In the genomic region with DNA sequence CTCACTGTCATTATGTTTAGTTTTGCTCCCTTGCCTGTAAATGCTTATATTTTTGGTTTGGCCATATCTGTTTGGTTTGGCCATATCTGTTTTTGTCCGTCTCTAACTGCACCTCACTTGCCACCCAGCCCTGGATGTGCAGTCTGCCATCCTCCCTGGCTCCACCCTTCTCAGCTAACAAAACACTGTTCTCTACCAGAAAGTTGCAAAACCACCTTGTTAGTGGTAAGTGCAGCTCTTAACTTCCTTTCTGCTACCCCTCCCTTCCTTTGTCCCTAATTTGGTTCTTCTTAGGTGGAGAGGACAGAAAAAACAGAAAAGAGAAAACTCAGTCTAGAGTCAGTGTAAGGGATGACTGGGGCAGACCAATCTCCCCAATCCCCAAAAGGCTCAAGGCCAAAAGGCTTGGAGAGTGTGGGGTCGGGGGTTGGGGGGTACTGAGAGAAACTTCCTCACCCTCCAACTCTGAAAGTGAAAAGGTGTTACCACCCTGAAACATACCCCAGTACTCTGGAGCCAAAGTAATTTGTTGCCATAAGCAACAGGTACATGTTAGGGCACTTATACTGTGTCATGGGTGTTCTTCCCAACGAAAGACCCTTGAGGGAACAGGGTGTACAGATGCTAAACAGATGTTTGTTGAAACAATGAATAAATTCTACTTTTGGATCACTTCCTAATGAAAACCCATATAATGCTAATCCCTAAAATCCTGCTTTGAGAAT, we compare ENCODE assay signal across 2 cellular contexts.
TF ChIP-seq lines count a peak whose summit lies in the region.

No MANE protein-coding gene starts in this region.

TF ChIP-seq in liver, 16 proteins besides CTCF, POLR2A, EP300 and RAD21:
- TF ChIP-seq FOXA2 (IDR thresholded peaks at IDR 0.05) (no peak), NR2F2 (IDR thresholded peaks at IDR 0.05) (no peak), TAF1 (conservative IDR thresholded peaks at IDR 0.05) (no peak), HNF4A (conservative IDR thresholded peaks at IDR 0.05) (no peak), GABPA (IDR thresholded peaks at IDR 0.05 in 1 of 2, conservative IDR thresholded peaks at IDR 0.05 in 1 of 2) (no peak), HNF4G (IDR thresholded peaks at IDR 0.05) (no peak), JUND (IDR thresholded peaks at IDR 0.05) (no peak), EGR1 (IDR thresholded peaks at IDR 0.05; ENCODE audit: low read depth in 2 of 2) (no peak), FOXA1 (IDR thresholded peaks at IDR 0.05) (no peak), RXRA (IDR thresholded peaks at IDR 0.05) (no peak), SP1 (IDR thresholded peaks at IDR 0.05) (no peak), YY1 (IDR thresholded peaks at IDR 0.05) (no peak)
- TF ChIP-seq, protein P1, sequence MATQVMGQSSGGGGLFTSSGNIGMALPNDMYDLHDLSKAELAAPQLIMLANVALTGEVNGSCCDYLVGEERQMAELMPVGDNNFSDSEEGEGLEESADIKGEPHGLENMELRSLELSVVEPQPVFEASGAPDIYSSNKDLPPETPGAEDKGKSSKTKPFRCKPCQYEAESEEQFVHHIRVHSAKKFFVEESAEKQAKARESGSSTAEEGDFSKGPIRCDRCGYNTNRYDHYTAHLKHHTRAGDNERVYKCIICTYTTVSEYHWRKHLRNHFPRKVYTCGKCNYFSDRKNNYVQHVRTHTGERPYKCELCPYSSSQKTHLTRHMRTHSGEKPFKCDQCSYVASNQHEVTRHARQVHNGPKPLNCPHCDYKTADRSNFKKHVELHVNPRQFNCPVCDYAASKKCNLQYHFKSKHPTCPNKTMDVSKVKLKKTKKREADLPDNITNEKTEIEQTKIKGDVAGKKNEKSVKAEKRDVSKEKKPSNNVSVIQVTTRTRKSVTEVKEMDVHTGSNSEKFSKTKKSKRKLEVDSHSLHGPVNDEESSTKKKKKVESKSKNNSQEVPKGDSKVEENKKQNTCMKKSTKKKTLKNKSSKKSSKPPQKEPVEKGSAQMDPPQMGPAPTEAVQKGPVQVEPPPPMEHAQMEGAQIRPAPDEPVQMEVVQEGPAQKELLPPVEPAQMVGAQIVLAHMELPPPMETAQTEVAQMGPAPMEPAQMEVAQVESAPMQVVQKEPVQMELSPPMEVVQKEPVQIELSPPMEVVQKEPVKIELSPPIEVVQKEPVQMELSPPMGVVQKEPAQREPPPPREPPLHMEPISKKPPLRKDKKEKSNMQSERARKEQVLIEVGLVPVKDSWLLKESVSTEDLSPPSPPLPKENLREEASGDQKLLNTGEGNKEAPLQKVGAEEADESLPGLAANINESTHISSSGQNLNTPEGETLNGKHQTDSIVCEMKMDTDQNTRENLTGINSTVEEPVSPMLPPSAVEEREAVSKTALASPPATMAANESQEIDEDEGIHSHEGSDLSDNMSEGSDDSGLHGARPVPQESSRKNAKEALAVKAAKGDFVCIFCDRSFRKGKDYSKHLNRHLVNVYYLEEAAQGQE (IDR thresholded peaks at IDR 0.05): no peak
- TF ChIP-seq, protein P2, sequence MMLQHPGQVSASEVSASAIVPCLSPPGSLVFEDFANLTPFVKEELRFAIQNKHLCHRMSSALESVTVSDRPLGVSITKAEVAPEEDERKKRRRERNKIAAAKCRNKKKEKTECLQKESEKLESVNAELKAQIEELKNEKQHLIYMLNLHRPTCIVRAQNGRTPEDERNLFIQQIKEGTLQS (IDR thresholded peaks at IDR 0.05): no peak
- TF ChIP-seq, protein P3, sequence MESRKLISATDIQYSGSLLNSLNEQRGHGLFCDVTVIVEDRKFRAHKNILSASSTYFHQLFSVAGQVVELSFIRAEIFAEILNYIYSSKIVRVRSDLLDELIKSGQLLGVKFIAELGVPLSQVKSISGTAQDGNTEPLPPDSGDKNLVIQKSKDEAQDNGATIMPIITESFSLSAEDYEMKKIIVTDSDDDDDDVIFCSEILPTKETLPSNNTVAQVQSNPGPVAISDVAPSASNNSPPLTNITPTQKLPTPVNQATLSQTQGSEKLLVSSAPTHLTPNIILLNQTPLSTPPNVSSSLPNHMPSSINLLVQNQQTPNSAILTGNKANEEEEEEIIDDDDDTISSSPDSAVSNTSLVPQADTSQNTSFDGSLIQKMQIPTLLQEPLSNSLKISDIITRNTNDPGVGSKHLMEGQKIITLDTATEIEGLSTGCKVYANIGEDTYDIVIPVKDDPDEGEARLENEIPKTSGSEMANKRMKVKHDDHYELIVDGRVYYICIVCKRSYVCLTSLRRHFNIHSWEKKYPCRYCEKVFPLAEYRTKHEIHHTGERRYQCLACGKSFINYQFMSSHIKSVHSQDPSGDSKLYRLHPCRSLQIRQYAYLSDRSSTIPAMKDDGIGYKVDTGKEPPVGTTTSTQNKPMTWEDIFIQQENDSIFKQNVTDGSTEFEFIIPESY (IDR thresholded peaks at IDR 0.05): no peak
- TF ChIP-seq, protein P4, sequence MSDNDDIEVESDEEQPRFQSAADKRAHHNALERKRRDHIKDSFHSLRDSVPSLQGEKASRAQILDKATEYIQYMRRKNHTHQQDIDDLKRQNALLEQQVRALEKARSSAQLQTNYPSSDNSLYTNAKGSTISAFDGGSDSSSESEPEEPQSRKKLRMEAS (IDR thresholded peaks at IDR 0.05): no peak

TF ChIP-seq in HepG2, 621 proteins besides CTCF, POLR2A, EP300 and RAD21:
- no peak for TF ChIP-seq ZNF607 (CRISPR knock-in tag; IDR thresholded peaks at IDR 0.05; ENCODE audit: borderline replicate concordance)
- TF ChIP-seq, protein P5, sequence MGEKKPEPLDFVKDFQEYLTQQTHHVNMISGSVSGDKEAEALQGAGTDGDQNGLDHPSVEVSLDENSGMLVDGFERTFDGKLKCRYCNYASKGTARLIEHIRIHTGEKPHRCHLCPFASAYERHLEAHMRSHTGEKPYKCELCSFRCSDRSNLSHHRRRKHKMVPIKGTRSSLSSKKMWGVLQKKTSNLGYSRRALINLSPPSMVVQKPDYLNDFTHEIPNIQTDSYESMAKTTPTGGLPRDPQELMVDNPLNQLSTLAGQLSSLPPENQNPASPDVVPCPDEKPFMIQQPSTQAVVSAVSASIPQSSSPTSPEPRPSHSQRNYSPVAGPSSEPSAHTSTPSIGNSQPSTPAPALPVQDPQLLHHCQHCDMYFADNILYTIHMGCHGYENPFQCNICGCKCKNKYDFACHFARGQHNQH (CRISPR knock-in tag; IDR thresholded peaks at IDR 0.05): no peak
- TF ChIP-seq ZFP1 (CRISPR knock-in tag; IDR thresholded peaks at IDR 0.05): no peak
- TF ChIP-seq ZSCAN30 (CRISPR knock-in tag; IDR thresholded peaks at IDR 0.05): no peak
- TF ChIP-seq, protein P6, sequence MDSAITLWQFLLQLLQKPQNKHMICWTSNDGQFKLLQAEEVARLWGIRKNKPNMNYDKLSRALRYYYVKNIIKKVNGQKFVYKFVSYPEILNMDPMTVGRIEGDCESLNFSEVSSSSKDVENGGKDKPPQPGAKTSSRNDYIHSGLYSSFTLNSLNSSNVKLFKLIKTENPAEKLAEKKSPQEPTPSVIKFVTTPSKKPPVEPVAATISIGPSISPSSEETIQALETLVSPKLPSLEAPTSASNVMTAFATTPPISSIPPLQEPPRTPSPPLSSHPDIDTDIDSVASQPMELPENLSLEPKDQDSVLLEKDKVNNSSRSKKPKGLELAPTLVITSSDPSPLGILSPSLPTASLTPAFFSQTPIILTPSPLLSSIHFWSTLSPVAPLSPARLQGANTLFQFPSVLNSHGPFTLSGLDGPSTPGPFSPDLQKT (CRISPR knock-in tag; IDR thresholded peaks at IDR 0.05; ENCODE audit: borderline replicate concordance): no peak
- TF ChIP-seq, protein P7, sequence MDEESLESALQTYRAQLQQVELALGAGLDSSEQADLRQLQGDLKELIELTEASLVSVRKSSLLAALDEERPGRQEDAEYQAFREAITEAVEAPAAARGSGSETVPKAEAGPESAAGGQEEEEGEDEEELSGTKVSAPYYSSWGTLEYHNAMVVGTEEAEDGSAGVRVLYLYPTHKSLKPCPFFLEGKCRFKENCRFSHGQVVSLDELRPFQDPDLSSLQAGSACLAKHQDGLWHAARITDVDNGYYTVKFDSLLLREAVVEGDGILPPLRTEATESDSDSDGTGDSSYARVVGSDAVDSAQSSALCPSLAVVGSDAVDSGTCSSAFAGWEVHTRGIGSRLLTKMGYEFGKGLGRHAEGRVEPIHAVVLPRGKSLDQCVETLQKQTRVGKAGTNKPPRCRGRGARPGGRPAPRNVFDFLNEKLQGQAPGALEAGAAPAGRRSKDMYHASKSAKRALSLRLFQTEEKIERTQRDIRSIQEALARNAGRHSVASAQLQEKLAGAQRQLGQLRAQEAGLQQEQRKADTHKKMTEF (CRISPR knock-in tag; IDR thresholded peaks at IDR 0.05): no peak
- TF ChIP-seq, protein P8, sequence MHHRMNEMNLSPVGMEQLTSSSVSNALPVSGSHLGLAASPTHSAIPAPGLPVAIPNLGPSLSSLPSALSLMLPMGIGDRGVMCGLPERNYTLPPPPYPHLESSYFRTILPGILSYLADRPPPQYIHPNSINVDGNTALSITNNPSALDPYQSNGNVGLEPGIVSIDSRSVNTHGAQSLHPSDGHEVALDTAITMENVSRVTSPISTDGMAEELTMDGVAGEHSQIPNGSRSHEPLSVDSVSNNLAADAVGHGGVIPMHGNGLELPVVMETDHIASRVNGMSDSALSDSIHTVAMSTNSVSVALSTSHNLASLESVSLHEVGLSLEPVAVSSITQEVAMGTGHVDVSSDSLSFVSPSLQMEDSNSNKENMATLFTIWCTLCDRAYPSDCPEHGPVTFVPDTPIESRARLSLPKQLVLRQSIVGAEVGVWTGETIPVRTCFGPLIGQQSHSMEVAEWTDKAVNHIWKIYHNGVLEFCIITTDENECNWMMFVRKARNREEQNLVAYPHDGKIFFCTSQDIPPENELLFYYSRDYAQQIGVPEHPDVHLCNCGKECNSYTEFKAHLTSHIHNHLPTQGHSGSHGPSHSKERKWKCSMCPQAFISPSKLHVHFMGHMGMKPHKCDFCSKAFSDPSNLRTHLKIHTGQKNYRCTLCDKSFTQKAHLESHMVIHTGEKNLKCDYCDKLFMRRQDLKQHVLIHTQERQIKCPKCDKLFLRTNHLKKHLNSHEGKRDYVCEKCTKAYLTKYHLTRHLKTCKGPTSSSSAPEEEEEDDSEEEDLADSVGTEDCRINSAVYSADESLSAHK (CRISPR knock-in tag; IDR thresholded peaks at IDR 0.05; ENCODE audit: borderline replicate concordance): no peak
- TF ChIP-seq NONO (IDR thresholded peaks at IDR 0.05): no peak
- TF ChIP-seq NONO (CRISPR knock-in tag; conservative IDR thresholded peaks at IDR 0.05): no peak
- TF ChIP-seq SIX1 (CRISPR knock-in tag; IDR thresholded peaks at IDR 0.05; ENCODE audit: borderline replicate concordance): no peak
- no peak for TF ChIP-seq ZNF160 (CRISPR knock-in tag; IDR thresholded peaks at IDR 0.05)
- no peak for TF ChIP-seq CBX1 (IDR thresholded peaks at IDR 0.05; ENCODE audit: low read depth)
- TF ChIP-seq RBAK (CRISPR knock-in tag; IDR thresholded peaks at IDR 0.05): no peak
- no peak for TF ChIP-seq TAF15 (IDR thresholded peaks at IDR 0.05; ENCODE audit: low read depth, low read length, poor library complexity, severe bottlenecking)
- TF ChIP-seq, protein P9, sequence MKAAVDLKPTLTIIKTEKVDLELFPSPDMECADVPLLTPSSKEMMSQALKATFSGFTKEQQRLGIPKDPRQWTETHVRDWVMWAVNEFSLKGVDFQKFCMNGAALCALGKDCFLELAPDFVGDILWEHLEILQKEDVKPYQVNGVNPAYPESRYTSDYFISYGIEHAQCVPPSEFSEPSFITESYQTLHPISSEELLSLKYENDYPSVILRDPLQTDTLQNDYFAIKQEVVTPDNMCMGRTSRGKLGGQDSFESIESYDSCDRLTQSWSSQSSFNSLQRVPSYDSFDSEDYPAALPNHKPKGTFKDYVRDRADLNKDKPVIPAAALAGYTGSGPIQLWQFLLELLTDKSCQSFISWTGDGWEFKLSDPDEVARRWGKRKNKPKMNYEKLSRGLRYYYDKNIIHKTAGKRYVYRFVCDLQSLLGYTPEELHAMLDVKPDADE (CRISPR knock-in tag; IDR thresholded peaks at IDR 0.05): no peak
- no peak for TF ChIP-seq RNF2 (conservative IDR thresholded peaks at IDR 0.05; ENCODE audit: low read depth)
- TF ChIP-seq, protein P10, sequence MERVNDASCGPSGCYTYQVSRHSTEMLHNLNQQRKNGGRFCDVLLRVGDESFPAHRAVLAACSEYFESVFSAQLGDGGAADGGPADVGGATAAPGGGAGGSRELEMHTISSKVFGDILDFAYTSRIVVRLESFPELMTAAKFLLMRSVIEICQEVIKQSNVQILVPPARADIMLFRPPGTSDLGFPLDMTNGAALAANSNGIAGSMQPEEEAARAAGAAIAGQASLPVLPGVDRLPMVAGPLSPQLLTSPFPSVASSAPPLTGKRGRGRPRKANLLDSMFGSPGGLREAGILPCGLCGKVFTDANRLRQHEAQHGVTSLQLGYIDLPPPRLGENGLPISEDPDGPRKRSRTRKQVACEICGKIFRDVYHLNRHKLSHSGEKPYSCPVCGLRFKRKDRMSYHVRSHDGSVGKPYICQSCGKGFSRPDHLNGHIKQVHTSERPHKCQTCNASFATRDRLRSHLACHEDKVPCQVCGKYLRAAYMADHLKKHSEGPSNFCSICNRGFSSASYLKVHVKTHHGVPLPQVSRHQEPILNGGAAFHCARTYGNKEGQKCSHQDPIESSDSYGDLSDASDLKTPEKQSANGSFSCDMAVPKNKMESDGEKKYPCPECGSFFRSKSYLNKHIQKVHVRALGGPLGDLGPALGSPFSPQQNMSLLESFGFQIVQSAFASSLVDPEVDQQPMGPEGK (CRISPR knock-in tag; IDR thresholded peaks at IDR 0.05): no peak
- no peak for TF ChIP-seq ZNF333 (CRISPR knock-in tag; IDR thresholded peaks at IDR 0.05; ENCODE audit: borderline replicate concordance)
- TF ChIP-seq GTF3A (CRISPR knock-in tag; conservative IDR thresholded peaks at IDR 0.05): no peak
- TF ChIP-seq, protein P11, sequence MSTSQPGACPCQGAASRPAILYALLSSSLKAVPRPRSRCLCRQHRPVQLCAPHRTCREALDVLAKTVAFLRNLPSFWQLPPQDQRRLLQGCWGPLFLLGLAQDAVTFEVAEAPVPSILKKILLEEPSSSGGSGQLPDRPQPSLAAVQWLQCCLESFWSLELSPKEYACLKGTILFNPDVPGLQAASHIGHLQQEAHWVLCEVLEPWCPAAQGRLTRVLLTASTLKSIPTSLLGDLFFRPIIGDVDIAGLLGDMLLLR (CRISPR knock-in tag; IDR thresholded peaks at IDR 0.05): no peak
- TF ChIP-seq, protein P3 (CRISPR knock-in tag; IDR thresholded peaks at IDR 0.05): no peak
